ENCODE assay signal across 8 cellular contexts in genomic region chrX:55451990-55452824, GRCh38. TPM values are rescaled to one million over a fixed set of nuclear protein-coding genes. Genes with fewer than 3 reads are reported as not detected.
DNase-seq lines count a peak whose midpoint lies in the region; ATAC-seq and TF ChIP-seq lines count a peak whose summit lies in the region.

MAGEH1 (plus strand) TSS chrX:55452127; CDS start chrX:55452375, 248 bp downstream.

- peak within 1 kb of the TSS; percentile 89 to 97 (median 95) for H3K27ac Mint-ChIP-seq in CD4-positive, alpha-beta memory T cell

- peak within 1 kb of the TSS; percentile 87 to 97 (median 92) for H3K4me3 Mint-ChIP-seq in CD4-positive, alpha-beta memory T cell

- H3K27me3 Mint-ChIP-seq in CD4-positive, alpha-beta memory T cell, result no peaks in the 10 kb centered on the region

- peaks cover 5 to 30% (median 16%) of the 10 kb centered on the region in 4 donors for H3K4me1 Mint-ChIP-seq in CD4-positive, alpha-beta memory T cell

- peak in 1 of 2 donors; percentile 21 for TF ChIP-seq POLR2A in Peyer's patch (IDR thresholded peaks at IDR 0.05)

- H3K4me1 ChIP-seq in CD4-positive, alpha-beta memory T cell (ENCODE audit: insufficient read depth, low read length), result peaks cover 7% of the 10 kb centered on the region
- no peaks in the 10 kb centered on the region for H3K4me1 ChIP-seq in Peyer's patch
- peaks cover 7% of the 10 kb centered on the region for H3K4me1 ChIP-seq in muscle layer of colon (ENCODE audit: insufficient read depth, low read length)

- H3K27me3 ChIP-seq in CD4-positive, alpha-beta memory T cell (ENCODE audit: insufficient read depth, low read length), result no peaks in the 10 kb centered on the region
- H3K27me3 ChIP-seq in Peyer's patch (no peaks in the 10 kb centered on the region), muscle layer of colon (ENCODE audit: control insufficient read depth in 1 of 2, insufficient read depth in 2 of 2, low read length in 2 of 2) (no peaks in the 10 kb centered on the region)

- H3K36me3 Mint-ChIP-seq in CD4-positive, alpha-beta memory T cell, result peaks cover 0 to 7% of the 10 kb centered on the region in 2 donors

- peak within 1 kb of the TSS; percentile 65 for H3K9ac ChIP-seq in muscle layer of colon (ENCODE audit: low read length)

- TF ChIP-seq CTCF in Peyer's patch (IDR thresholded peaks at IDR 0.05), result no peak

- H3K9me3 Mint-ChIP-seq in CD4-positive, alpha-beta memory T cell, result peaks cover 0 to 2% (median 0%) of the 10 kb centered on the region in 8 donors

- POLR2A ChIA-PET in CD4-positive, alpha-beta memory T cell (lab: Charles Lee; ENCODE audit: partially characterized antibody), result interaction anchor here (0.6 to 2.4 kb wide), 12 partner anchors 14 to 813 kb away, joined by 3 to 50 read pairs (median 4); partner anchors contain the start of genes APEX2, RRAGB and USP51

- H3K36me3 ChIP-seq in CD4-positive, alpha-beta memory T cell (ENCODE audit: insufficient read depth, low read length), result no peaks in the 10 kb centered on the region
- no peaks in the 10 kb centered on the region for H3K36me3 ChIP-seq in Peyer's patch
- no peaks in the 10 kb centered on the region for H3K36me3 ChIP-seq in muscle layer of colon (ENCODE audit: insufficient read depth, low read length)

- H3K4me3 ChIP-seq in CD4-positive, alpha-beta memory T cell (ENCODE audit: low read length in 2 of 2), result peak within 1 kb of the TSS; percentile 61 to 70
- H3K4me3 ChIP-seq in Peyer's patch (peak within 1 kb of the TSS; percentile 54 to 65 (median 56)), muscle layer of colon (ENCODE audit: low read depth in 1 of 2, low read length in 2 of 2) (peak within 1 kb of the TSS; percentile 68 to 75)

- CTCF ChIA-PET in CD4-positive, alpha-beta memory T cell (lab: Charles Lee; ENCODE audit: partially characterized antibody), result interaction anchor here (1.2 to 1.4 kb wide), 7 partner anchors 37 to 1312 kb away, joined by 3 to 14 read pairs (median 3); partner anchors contain the start of genes NBDY, RRAGB and USP51

- H3K27ac ChIP-seq in CD4-positive, alpha-beta memory T cell (ENCODE audit: low read depth, low read length), result peak within 1 kb of the TSS; percentile 85
- H3K27ac ChIP-seq in Peyer's patch, result peak within 1 kb of the TSS; percentile 64 to 81 (median 76)
- H3K27ac ChIP-seq in muscle layer of colon (ENCODE audit: low read depth, low read length), result peak within 1 kb of the TSS; percentile 73

- intact Hi-C loops in CD4-positive, alpha-beta memory T cell (cut with micrococcal nuclease), result no loop called here

- H3K9me3 ChIP-seq in CD4-positive, alpha-beta memory T cell (ENCODE audit: control insufficient read depth in 1 of 2, low read length in 2 of 2), result no peaks in the 10 kb centered on the region
- H3K9me3 ChIP-seq in Peyer's patch (no peaks in the 10 kb centered on the region), muscle layer of colon (ENCODE audit: low read length) (no peaks in the 10 kb centered on the region)

- peak; percentile 73 to 89 (median 81) for DNase-seq in CD4-positive, alpha-beta memory T cell
- DNase-seq in Peyer's patch, result peak; percentile 74 to 91 (median 81)
- peak; percentile 73 to 83 for DNase-seq in activated T-cell treated with anti-CD3 and anti-CD28 coated beads, Interleukin-2, amount 50 U/mL, for 48 hours
- peak; percentile 41 to 43 for DNase-seq in stimulated activated CD8-positive, alpha-beta memory T cell treated with anti-CD3 and anti-CD28 coated beads, Interleukin-7, amount 100 ng/mL, for 1 hour (ENCODE audit: low read depth in 2 of 2)

- ATAC-seq in GM19397 (IDR thresholded peaks at IDR 0.05; ENCODE audit: unreplicated experiment), result peak; percentile 98
- ATAC-seq in HG03571 (IDR thresholded peaks at IDR 0.05; ENCODE audit: unreplicated experiment), result peak; percentile 98
- peak; percentile 82 for ATAC-seq in esophagus mucosa

RNA-seq across cellular contexts. Expression of gene MAGEH1, which starts in this region (rescaled TPM):
- 10 to 100 TPM; 26.9 to 28.8 TPM for total RNA-seq in CD4-positive, alpha-beta memory T cell
- 10 to 100 TPM; 47.5 to 47.7 TPM for polyA plus RNA-seq in CD4-positive, alpha-beta memory T cell
- total RNA-seq in Peyer's patch (1 to 10 TPM; 1.1 to 6.6 (median 3.1) TPM), esophagus mucosa (2.1 TPM)

Comparison
In these comparisons a context has a peak if more than half of its experiments do, and no peak if none do; other contexts are left out.
1. Peak in every context shown above with its lines: DNase-seq, ATAC-seq, H3K4me3 ChIP-seq and H3K27ac ChIP-seq.